ENCODE assay signal across 1 cellular context in the genomic region with DNA sequence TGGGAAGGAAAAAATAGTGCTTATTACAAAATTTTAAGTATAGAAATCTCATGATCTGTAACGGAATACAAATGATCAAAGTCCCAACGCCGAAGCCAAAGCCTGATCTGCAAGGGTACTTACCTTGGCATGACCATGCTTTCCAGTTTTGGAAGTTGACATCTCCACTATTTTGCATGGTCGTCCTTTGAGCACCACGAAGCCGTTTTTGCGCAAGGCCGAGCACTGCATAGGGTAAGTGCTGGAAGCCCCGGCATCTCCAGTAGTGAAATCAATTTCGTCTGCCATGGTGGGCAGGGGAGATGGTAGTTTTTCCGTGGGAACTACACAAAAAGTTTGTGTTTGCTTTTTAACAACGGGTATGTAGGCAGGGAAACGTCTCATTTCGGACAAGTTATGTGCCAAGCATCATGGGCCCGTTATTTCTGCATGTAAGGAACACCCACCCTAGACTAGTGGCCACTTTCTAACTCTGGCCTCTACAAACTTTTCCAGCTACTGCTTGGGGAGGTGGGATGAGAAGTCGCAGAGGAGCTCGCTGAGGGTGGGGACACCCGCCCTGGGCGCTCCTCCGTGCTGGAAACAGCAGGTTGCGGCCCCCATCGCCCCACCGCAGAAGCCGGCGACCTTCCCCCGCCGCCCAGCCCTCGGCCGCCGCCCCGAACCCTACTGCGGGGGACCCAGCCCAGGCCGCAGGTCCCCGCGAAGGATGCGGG.
TF ChIP-seq lines count a peak whose summit lies in the region.

No MANE protein-coding gene starts in this region.

TF ChIP-seq in H1, 55 proteins besides CTCF, POLR2A, EP300 and RAD21:
- TF ChIP-seq, protein P1, sequence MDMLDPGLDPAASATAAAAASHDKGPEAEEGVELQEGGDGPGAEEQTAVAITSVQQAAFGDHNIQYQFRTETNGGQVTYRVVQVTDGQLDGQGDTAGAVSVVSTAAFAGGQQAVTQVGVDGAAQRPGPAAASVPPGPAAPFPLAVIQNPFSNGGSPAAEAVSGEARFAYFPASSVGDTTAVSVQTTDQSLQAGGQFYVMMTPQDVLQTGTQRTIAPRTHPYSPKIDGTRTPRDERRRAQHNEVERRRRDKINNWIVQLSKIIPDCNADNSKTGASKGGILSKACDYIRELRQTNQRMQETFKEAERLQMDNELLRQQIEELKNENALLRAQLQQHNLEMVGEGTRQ (IDR thresholded peaks at IDR 0.05; ENCODE audit: low read length) = no peak
- no peak for TF ChIP-seq GABPA (IDR thresholded peaks at IDR 0.05; ENCODE audit: borderline replicate concordance, insufficient read depth, low read length)
- TF ChIP-seq EZH2 (IDR thresholded peaks at IDR 0.05; ENCODE audit: low read depth, low read length, severe bottlenecking) = peak; percentile 22
- no peak for TF ChIP-seq NANOG (IDR thresholded peaks at IDR 0.05; ENCODE audit: insufficient read depth, low read depth, low read length, poor library complexity, severe bottlenecking)
- peak; percentile 48; the same call in 1 of the 2 replicates for TF ChIP-seq SUZ12 (IDR thresholded peaks at IDR 0.05; ENCODE audit: low read length)
